In genomic region chr2:226427538-226428307, GRCh38 we compare ENCODE assay signal across 11 cellular contexts.
DNase-seq lines count a peak whose midpoint lies in the region; ATAC-seq and TF ChIP-seq lines count a peak whose summit lies in the region.
"Had no signal": no experiment of that assay in that cellular context is flagged by ENCODE, and none has a peak within 500 bp of the region (broad histone marks: within the 10 kb centered on the region; RNA-seq: fewer than 3 reads in every experiment).

No MANE protein-coding gene starts in this region.

- H3K36me3 ChIP-seq in GM23338 (ENCODE audit: insufficient read depth) = no peaks in the 10 kb centered on the region
- no peaks in the 10 kb centered on the region for H3K36me3 ChIP-seq in fibroblast of lung (ENCODE audit: control insufficient read depth, insufficient read depth, low read length)
- H3K36me3 ChIP-seq in HAP-1 (replicated peaks) = no peaks in the 10 kb centered on the region

- H3K27me3 Mint-ChIP-seq in GM23338 (ENCODE audit: insufficient read depth, low read depth, poor library complexity) = no peaks in the 10 kb centered on the region
- H3K27me3 Mint-ChIP-seq in activated T-cell treated with anti-CD3 and anti-CD28 coated beads, Interleukin-2, amount 50 U/mL, for 72 hours (ENCODE audit: low read depth) = peaks cover 40% of the 10 kb centered on the region

- no peak overlapping the region for H3K27ac ChIP-seq in GM23338 (ENCODE audit: low read depth)
- peak overlapping the region; percentile 80 for H3K27ac ChIP-seq in RWPE1
- peak overlapping the region; percentile 81 for H3K27ac ChIP-seq in fibroblast of lung (ENCODE audit: insufficient read depth, low read length)

- H2AFZ ChIP-seq in GM23338 = peak overlapping the region; percentile 20; the same call in 1 of the 2 replicates
- H2AFZ ChIP-seq in fibroblast of lung (ENCODE audit: low read length) = no peak overlapping the region

- no peak overlapping the region for H3K27ac Mint-ChIP-seq in GM23338
- H3K27ac Mint-ChIP-seq in activated T-cell treated with anti-CD3 and anti-CD28 coated beads, Interleukin-2, amount 50 U/mL, for 72 hours = no peak overlapping the region
- H3K27ac Mint-ChIP-seq: naive thymus-derived CD8-positive, alpha-beta T cell had no signal

- no peak for DNase-seq in GM23338 (ENCODE audit: low spot score)
- DNase-seq in RWPE1 (ENCODE audit: low spot score) = peak; percentile 67
- peak; percentile 87 to 97 for DNase-seq in fibroblast of lung (ENCODE audit: low read depth in 2 of 2)
- peak; percentile 86 for DNase-seq in skeletal muscle cell (ENCODE audit: low read depth)
- no peak for DNase-seq in HAP-1 (ENCODE audit: low spot score in 2 of 2)
- no peak for DNase-seq in activated T-cell treated with anti-CD3 and anti-CD28 coated beads, Interleukin-2, amount 50 U/mL, for 72 hours
- DNase-seq: amygdala; head of caudate nucleus; naive thymus-derived CD8-positive, alpha-beta T cell had no signal

- no peaks in the 10 kb centered on the region for H3F3A ChIP-seq in GM23338 (replicated peaks; ENCODE audit: low read depth)

- H3K4me2 ChIP-seq in GM23338 = no peak overlapping the region
- peak overlapping the region; percentile 8 for H3K4me2 ChIP-seq in fibroblast of lung (ENCODE audit: extremely low read depth, insufficient read depth, low read length)

- no peaks in the 10 kb centered on the region for H3K27me3 ChIP-seq in GM23338 (ENCODE audit: insufficient read depth)
- no peaks in the 10 kb centered on the region for H3K27me3 ChIP-seq in fibroblast of lung (ENCODE audit: control insufficient read depth, insufficient read depth, low read length)
- no peaks in the 10 kb centered on the region for H3K27me3 ChIP-seq in HAP-1 (ENCODE audit: low read depth)

- ATAC-seq in GM23338 (peak; percentile 47; the same call in 1 of the 3 replicates), HG03039 (IDR thresholded peaks at IDR 0.05; ENCODE audit: unreplicated experiment) (no peak), GM19395 (IDR thresholded peaks at IDR 0.05; ENCODE audit: unreplicated experiment) (no peak)
- no peak for ATAC-seq in activated T-cell treated with anti-CD3 and anti-CD28 coated beads, Interleukin-2, amount 50 U/mL, for 72 hours (replicated peaks in 1 of 2)
- ATAC-seq: naive thymus-derived CD8-positive, alpha-beta T cell had no signal

- TF ChIP-seq CTCF in GM23338 (conservative IDR thresholded peaks at IDR 0.05; ENCODE audit: low read depth in 2 of 2) (no peak), RWPE1 (conservative IDR thresholded peaks at IDR 0.05; ENCODE audit: low read depth) (no peak), fibroblast of lung (conservative IDR thresholded peaks at IDR 0.05 in 1 of 2, IDR thresholded peaks at IDR 0.05 in 1 of 2; ENCODE audit: low read depth in 1 of 2, low read length in 2 of 2) (peak in 1 of 2 donors; percentile 9)

- no peak overlapping the region for H3K4me3 Mint-ChIP-seq in GM23338
- H3K4me3 Mint-ChIP-seq in activated T-cell treated with anti-CD3 and anti-CD28 coated beads, Interleukin-2, amount 50 U/mL, for 72 hours = no peak overlapping the region
- H3K4me3 Mint-ChIP-seq: naive thymus-derived CD8-positive, alpha-beta T cell had no signal

- H4K20me1 ChIP-seq in GM23338 (replicated peaks; ENCODE audit: insufficient read depth) (no peaks in the 10 kb centered on the region), fibroblast of lung (ENCODE audit: control insufficient read depth, extremely low read depth, insufficient read depth, low read length) (no peaks in the 10 kb centered on the region)

- in situ Hi-C loops in HAP-1 (cut with MboI; ENCODE audit: low sequenced_read_pairs) = no loop called here

- CTCF ChIA-PET in RWPE1 (lab: Yijun Ruan, JAX) = no interaction called here

- peaks cover 32% of the 10 kb centered on the region for H3K4me1 Mint-ChIP-seq in GM23338
- H3K4me1 Mint-ChIP-seq in activated T-cell treated with anti-CD3 and anti-CD28 coated beads, Interleukin-2, amount 50 U/mL, for 72 hours (ENCODE audit: low read depth) = peaks cover 22% of the 10 kb centered on the region

- H3K4me3 ChIP-seq in GM23338 (no peak overlapping the region), fibroblast of lung (replicated peaks in 1 of 4; ENCODE audit: control extremely low read depth in 1 of 4, insufficient read depth in 1 of 4, low read depth in 3 of 4, low read length in 4 of 4) (no peak overlapping the region), skeletal muscle cell (ENCODE audit: low read depth, low read length) (no peak overlapping the region), HAP-1 (no peak overlapping the region)

- no peaks in the 10 kb centered on the region for H3K9me3 Mint-ChIP-seq in GM23338
- H3K9me3 Mint-ChIP-seq in activated T-cell treated with anti-CD3 and anti-CD28 coated beads, Interleukin-2, amount 50 U/mL, for 72 hours = no peaks in the 10 kb centered on the region
- H3K9me3 Mint-ChIP-seq: naive thymus-derived CD8-positive, alpha-beta T cell had no signal

- H3K36me3 Mint-ChIP-seq in GM23338 (ENCODE audit: low read depth) = no peaks in the 10 kb centered on the region
- H3K36me3 Mint-ChIP-seq in activated T-cell treated with anti-CD3 and anti-CD28 coated beads, Interleukin-2, amount 50 U/mL, for 72 hours (ENCODE audit: insufficient read depth in 2 of 2) = no peaks in the 10 kb centered on the region
- H3K36me3 Mint-ChIP-seq: naive thymus-derived CD8-positive, alpha-beta T cell had no signal

- H3K9ac ChIP-seq in fibroblast of lung (ENCODE audit: insufficient read depth, low read length) = no peak overlapping the region

- H3K4me1 ChIP-seq in GM23338 (ENCODE audit: insufficient read depth) (peaks cover 5% of the 10 kb centered on the region; the same call in 1 of the 2 replicates), fibroblast of lung (ENCODE audit: control insufficient read depth, extremely low read depth, insufficient read depth, low read length) (peaks cover 19% of the 10 kb centered on the region), HAP-1 (peaks cover 49% of the 10 kb centered on the region)

- POLR2A ChIA-PET in RWPE1 (lab: Yijun Ruan, JAX; ENCODE audit: low non-redundant PET) = interaction anchor here (0.6 kb wide), 1 partner anchor 222 kb away, joined by 3 read pairs; no protein-coding TSS in a partner anchor

- H3K9me2 ChIP-seq in GM23338 (ENCODE audit: insufficient read depth) = no peaks in the 10 kb centered on the region

- no peaks in the 10 kb centered on the region for H3K9me3 ChIP-seq in fibroblast of lung (ENCODE audit: control insufficient read depth, insufficient read depth, low read depth, low read length)
- H3K9me3 ChIP-seq in HAP-1 = no peaks in the 10 kb centered on the region

- no peaks in the 10 kb centered on the region for H3K79me2 ChIP-seq in GM23338 (replicated peaks; ENCODE audit: insufficient read depth)
- H3K79me2 ChIP-seq in fibroblast of lung (ENCODE audit: control insufficient read depth, insufficient read depth, low read length) = no peaks in the 10 kb centered on the region

TF ChIP-seq in GM23338, 12 proteins besides CTCF, POLR2A, EP300 and RAD21:
- TF ChIP-seq REST (IDR thresholded peaks at IDR 0.05; ENCODE audit: unreplicated experiment) (no peak), CREB1 (CRISPR knock-in tag; IDR thresholded peaks at IDR 0.05; ENCODE audit: low read depth) (no peak), NANOG (IDR thresholded peaks at IDR 0.05; ENCODE audit: borderline replicate concordance) (no peak), STAT1 (IDR thresholded peaks at IDR 0.05; ENCODE audit: unreplicated experiment) (no peak), EZH2phosphoT487 (IDR thresholded peaks at IDR 0.05; ENCODE audit: unreplicated experiment) (no peak), ZNF331 (CRISPR knock-in tag; IDR thresholded peaks at IDR 0.05; ENCODE audit: low read depth) (no peak), JUNB (IDR thresholded peaks at IDR 0.05; ENCODE audit: unreplicated experiment) (no peak)

Comparison
In these comparisons a context has a peak if more than half of its experiments do, and no peak if none do; other contexts are left out.
1. DNase-seq: peak in RWPE1 (single experiment), fibroblast of lung (2 of 2) and skeletal muscle cell (single experiment); none in GM23338 (single experiment), HAP-1 (0 of 2) and activated T-cell treated with anti-CD3 and anti-CD28 coated beads, Interleukin-2, amount 50 U/mL, for 72 hours (0 of 2).